ENCODE assay signal across 2 cellular contexts in genomic region chr12:27636569-27636968, GRCh38. TPM values are rescaled to one million over a fixed set of nuclear protein-coding genes. Genes with fewer than 3 reads are reported as not detected.
"Had no signal": no experiment of that assay in that cellular context is flagged by ENCODE, and none has a peak within 500 bp of the region (broad histone marks: within the 10 kb centered on the region; RNA-seq: fewer than 3 reads in every experiment).

No MANE protein-coding gene starts in this region.

RNA-seq across cellular contexts. Expression of gene REP15, which starts 59.7 kb away (rescaled TPM):
- total RNA-seq: tibial nerve had no signal
- polyA plus RNA-seq: naive thymus-derived CD4-positive, alpha-beta T cell had no signal
